In the genomic region with DNA sequence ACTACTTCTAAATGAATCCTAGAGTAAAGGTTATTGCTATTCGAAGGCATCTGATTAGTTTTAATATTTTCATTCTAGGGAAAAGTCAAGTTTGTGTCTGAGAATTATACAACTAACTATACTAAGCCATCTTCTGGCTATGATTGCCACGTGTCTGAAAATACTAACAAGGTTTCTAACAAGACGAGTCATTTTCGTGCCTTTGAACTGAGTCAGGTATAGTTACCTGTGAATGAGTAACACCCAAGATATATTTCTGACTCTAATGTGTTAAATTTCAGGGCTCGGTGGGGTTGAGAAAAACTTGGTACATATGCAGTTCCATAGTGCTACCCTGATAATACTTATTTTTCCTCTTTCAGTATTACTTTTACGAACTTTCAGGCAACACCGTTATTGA, we compare ENCODE assay signal across 32 cellular contexts.
"Had no signal": no experiment of that assay in that cellular context is flagged by ENCODE, and none has a peak within 500 bp of the region (broad histone marks: within the 10 kb centered on the region; RNA-seq: fewer than 3 reads in every experiment).

No MANE protein-coding gene starts in this region.

- H3K9me3 ChIP-seq: adrenal gland, body of pancreas, heart left ventricle, left lung, lower lobe of right lung, right lobe of liver, upper lobe of left lung, vagina had no signal

- ATAC-seq: body of pancreas; esophagus mucosa; heart left ventricle; left lung; lower lobe of right lung; natural killer cell; right lobe of liver; stimulated activated naive CD8-positive, alpha-beta T cell treated with anti-CD3 and anti-CD28 coated beads, Interleukin-15, Interleukin-2, amounts not matched to agents 100 U/mL and 50 U/mL, for 24 hours; T-cell had no signal

- H3K27ac ChIP-seq: adrenal gland, body of pancreas, coronary artery, dorsolateral prefrontal cortex, heart left ventricle, left lung, lower lobe of right lung, right lobe of liver, upper lobe of left lung, vagina had no signal

- H3K4me3 ChIP-seq: adrenal gland, body of pancreas, coronary artery, dorsolateral prefrontal cortex, heart left ventricle, left lung, lower lobe of right lung, right lobe of liver, upper lobe of left lung, vagina had no signal

- DNase-seq: activated CD4-positive, alpha-beta memory T cell treated with anti-CD3 and anti-CD28 coated beads for 36 hours; activated CD4-positive, alpha-beta T cell treated with anti-CD3 and anti-CD28 coated beads, Interleukin-2, amount 10 ng/mL, durations not matched to agents 24 days and 14 days; activated CD4-positive, CD25-positive, alpha-beta regulatory T cell; activated CD8-positive, alpha-beta memory T cell treated with anti-CD3 and anti-CD28 coated beads, Interleukin-2, amount 50 U/mL, for 4 hours; activated effector memory CD4-positive, alpha-beta T cell treated with anti-CD3 and anti-CD28 coated beads, Interleukin-2, amount 50 U/mL, for 16 hours; activated naive CD4-positive, alpha-beta T cell treated with anti-CD3 and anti-CD28 coated beads for 36 hours; activated naive CD8-positive, alpha-beta T cell treated with anti-CD3 and anti-CD28 coated beads for 36 hours; activated T-cell treated with anti-CD3 and anti-CD28 coated beads, Interleukin-2, amount 50 U/mL, for 1 hour; adrenal gland; aorta; body of pancreas; dorsolateral prefrontal cortex; effector memory CD4-positive, alpha-beta T cell; foreskin fibroblast; heart left ventricle; hypothalamus; immature natural killer cell; kidney glomerular epithelial cell; left lung; lower lobe of right lung; mesendoderm; natural killer cell; right lobe of liver; stimulated activated CD4-positive, alpha-beta T cell treated with anti-CD3 and anti-CD28 coated beads, Interleukin-12 subunit alpha, Interleukin-12 subunit beta, amount 100 ng/mL, for 4 hours; stimulated activated CD4-positive, alpha-beta T cell treated with anti-CD3 and anti-CD28 coated beads, Interleukin-4, amount 100 ng/mL, for 1 hour; stimulated activated naive CD8-positive, alpha-beta T cell treated with anti-CD3 and anti-CD28 coated beads, Interleukin-15, Interleukin-2, amounts not matched to agents 100 U/mL and 50 U/mL, for 24 hours; substantia nigra; T-cell; upper lobe of left lung had no signal

- H3K27me3 ChIP-seq: adrenal gland, body of pancreas, dorsolateral prefrontal cortex, heart left ventricle, left lung, right lobe of liver, upper lobe of left lung, vagina had no signal

- H3K4me1 ChIP-seq: adrenal gland, body of pancreas, heart left ventricle, left lung, lower lobe of right lung, right lobe of liver, vagina had no signal

- H3K36me3 ChIP-seq: adrenal gland, vagina had no signal
